ENCODE assay signal across 8 cellular contexts in genomic region chr10:21174670-21175495, GRCh38.
DNase-seq lines count a peak whose midpoint lies in the region; ATAC-seq and TF ChIP-seq lines count a peak whose summit lies in the region.

No MANE protein-coding gene starts in this region.

- H3K27ac ChIP-seq in 22Rv1 (peak overlapping the region; percentile 40), HUES64 (ENCODE audit: low read depth, low read length) (peak overlapping the region; percentile 24; the same call in 1 of the 2 replicates)

- H3K9me3 ChIP-seq in HUES64 (ENCODE audit: insufficient read depth, low read depth, low read length): no peaks in the 10 kb centered on the region

- H3K27me3 Mint-ChIP-seq in mesothelial cell of epicardium (ENCODE audit: low read depth): peaks cover 38% of the 10 kb centered on the region

- peaks cover 11% of the 10 kb centered on the region for H3K9me3 Mint-ChIP-seq in mesothelial cell of epicardium

- H3K4me3 ChIP-seq in HUES64 (ENCODE audit: low read length): peak overlapping the region; percentile 74

- peaks cover 5% of the 10 kb centered on the region for H3K36me3 Mint-ChIP-seq in mesothelial cell of epicardium

- WGBS in HUES64: 7% methylated on average over 37 of the region's 37 CpGs

- H3K4me3 Mint-ChIP-seq in mesothelial cell of epicardium: peak overlapping the region; percentile 85

- no peak for ATAC-seq in GM19351 (IDR thresholded peaks at IDR 0.05; ENCODE audit: unreplicated experiment)
- ATAC-seq in GM18519 (IDR thresholded peaks at IDR 0.05; ENCODE audit: low FRiP score, unreplicated experiment): no peak
- ATAC-seq in HG03439 (IDR thresholded peaks at IDR 0.05; ENCODE audit: unreplicated experiment): no peak
- ATAC-seq in GM18907 (IDR thresholded peaks at IDR 0.05; ENCODE audit: unreplicated experiment): no peak

- H3K36me3 ChIP-seq in HUES64 (ENCODE audit: insufficient read depth, low read length): peaks cover 4% of the 10 kb centered on the region; the same call in 1 of the 2 replicates

- DNase-seq in cerebellum (ENCODE audit: low spot score): peak; percentile 26
- DNase-seq in mesothelial cell of epicardium (ENCODE audit: low spot score in 2 of 2, unreplicated experiment in 2 of 2): no peak

- H3K27ac Mint-ChIP-seq in mesothelial cell of epicardium: peak overlapping the region; percentile 92

- H3K4me1 ChIP-seq in HUES64 (ENCODE audit: insufficient read depth, low read length): peaks cover 26% of the 10 kb centered on the region

- peak overlapping the region; percentile 59 for H3K9ac ChIP-seq in HUES64 (ENCODE audit: low read depth, low read length)

- TF ChIP-seq CTCF in 22Rv1 (IDR thresholded peaks at IDR 0.05): no peak
- no peak for TF ChIP-seq CTCF in mesothelial cell of epicardium (IDR thresholded peaks at IDR 0.05; ENCODE audit: unreplicated experiment)

- peaks cover 20% of the 10 kb centered on the region for H3K4me1 Mint-ChIP-seq in mesothelial cell of epicardium

- H3K27me3 ChIP-seq in HUES64 (ENCODE audit: insufficient read depth, low read length): peaks cover 35% of the 10 kb centered on the region
